In genomic region chr9:70435948-70436347, GRCh38 we compare ENCODE assay signal across 8 cellular contexts. TPM values are rescaled to one million over a fixed set of nuclear protein-coding genes. Genes with fewer than 3 reads are reported as not detected.
A peak's percentile ranks its signal among the peaks of the same experiment; 100 is the strongest.
DNase-seq lines count a peak whose midpoint lies in the region; ATAC-seq and TF ChIP-seq lines count a peak whose summit lies in the region.

No MANE protein-coding gene starts in this region.

- H3K27me3 ChIP-seq in PC-3 (ENCODE audit: low read length) (no peaks in the 10 kb centered on the region), left lung (no peaks in the 10 kb centered on the region), testis (no peaks in the 10 kb centered on the region)

- ATAC-seq in PC-3 (no peak), left lung (no peak), GM21619 (IDR thresholded peaks at IDR 0.05; ENCODE audit: unreplicated experiment) (no peak), GM21515 (IDR thresholded peaks at IDR 0.05; ENCODE audit: unreplicated experiment) (no peak)

- TF ChIP-seq POLR2A in testis (IDR thresholded peaks at IDR 0.05) = no peak

- POLR2A ChIA-PET in PC-3 (lab: Charles Lee; ENCODE audit: unreplicated experiment) = no interaction called here

- no peak overlapping the region for H3K9ac ChIP-seq in PC-3 (ENCODE audit: low read length)

- H3K27ac ChIP-seq in PC-3 (ENCODE audit: low read length) (no peak overlapping the region), left lung (peak overlapping the region; percentile 20 to 55), testis (no peak overlapping the region)

- H4K20me1 ChIP-seq in PC-3 (ENCODE audit: low read length) = no peaks in the 10 kb centered on the region

- CTCF ChIA-PET in PC-3 (lab: Charles Lee) = no interaction called here

- TF ChIP-seq CTCF in PC-3 (conservative IDR thresholded peaks at IDR 0.05; ENCODE audit: low read depth, low read length) = no peak
- no peak for TF ChIP-seq CTCF in left lung (IDR thresholded peaks at IDR 0.05)
- no peak for TF ChIP-seq CTCF in GM10266 (IDR thresholded peaks at IDR 0.05; ENCODE audit: control insufficient read depth, insufficient read depth, low read depth, missing control alignments)
- no peak for TF ChIP-seq CTCF in testis (IDR thresholded peaks at IDR 0.05)

- H3K79me2 ChIP-seq in PC-3 (ENCODE audit: low read length) = no peaks in the 10 kb centered on the region

- H3K9me3 ChIP-seq in PC-3 (ENCODE audit: low read length) = no peaks in the 10 kb centered on the region
- H3K9me3 ChIP-seq in left lung = no peaks in the 10 kb centered on the region
- no peaks in the 10 kb centered on the region for H3K9me3 ChIP-seq in testis

- H3K4me2 ChIP-seq in PC-3 (ENCODE audit: low read length) = no peak overlapping the region

- no peaks in the 10 kb centered on the region for H3K9me2 ChIP-seq in PC-3 (replicated peaks; ENCODE audit: low read length)

- no peaks in the 10 kb centered on the region for H3F3A ChIP-seq in PC-3 (ENCODE audit: low read length, unreplicated experiment)

- H3K4me3 ChIP-seq in PC-3 (ENCODE audit: low read length) = no peak overlapping the region
- H3K4me3 ChIP-seq in left lung = no peak overlapping the region
- H3K4me3 ChIP-seq in testis = no peak overlapping the region

- 74 to 85% methylated on average over 1 of the region's 1 CpG for WGBS in testis, 2 donors

- no peak overlapping the region for H2AFZ ChIP-seq in PC-3 (ENCODE audit: low read length)

- DNase-seq in Daoy (ENCODE audit: low read depth) (peak; percentile 40), PC-3 (peak; percentile 54), dermis blood vessel endothelial cell (peak; percentile 80), left lung (no peak), GM10266 (ENCODE audit: extremely low spot score) (no peak), testis (no peak)

- H3K4me1 ChIP-seq in PC-3 (ENCODE audit: insufficient read depth, low read length) (peaks cover 5% of the 10 kb centered on the region), left lung (peaks cover 5 to 51% of the 10 kb centered on the region in 2 donors), testis (no peaks in the 10 kb centered on the region)

- H3K36me3 ChIP-seq in PC-3 (ENCODE audit: low read depth, low read length) (no peaks in the 10 kb centered on the region), left lung (no peaks in the 10 kb centered on the region), testis (ENCODE audit: low read depth, missing control alignments) (no peaks in the 10 kb centered on the region)

- BruUV-seq in PC-3 (replicated peaks; lab: Mats Ljungman, UMichigan) = no TSS peak

- intact Hi-C loops in PC-3 (cut with micrococcal nuclease) = no loop called here
- intact Hi-C loops in left lung (cut with DNase I) = no loop called here
- intact Hi-C loops in testis (cut with DNase I; ENCODE audit: low total_unique reads) = no loop called here

RNA-seq across cellular contexts. Expression of gene KLF9, which starts 21.5 kb away (rescaled TPM):
- 9.4 and 10.6 TPM in 2 replicates for total RNA-seq in Daoy (2014; rRNA removed; shearing (Covaris generic))
- total RNA-seq in PC-3 (2014; rRNA removed) = 0.35 and 0.44 TPM in 2 replicates
- total RNA-seq in dermis blood vessel endothelial cell = 31.0 and 38.8 TPM in 2 replicates
- 10 to 100 TPM; 25.2 to 42.0 TPM for total RNA-seq in left lung
- 10 to 100 TPM; 39.8 to 47.9 TPM for total RNA-seq in testis
- polyA plus RNA-seq in testis (ENCODE audit: insufficient read depth, low read depth, low replicate concordance) = 11.8 TPM

Comparison
In these comparisons a context has a peak if more than half of its experiments do, and no peak if none do; other contexts are left out.
1. DNase-seq: peak in Daoy (single experiment), PC-3 (single experiment) and dermis blood vessel endothelial cell (single experiment); none in left lung (0 of 2), GM10266 (single experiment) and testis (single experiment).
2. H3K27ac ChIP-seq: peak in left lung (2 of 2); none in PC-3 (single experiment) and testis (0 of 2).